16 cellular contexts compared by ENCODE assay signal in genomic region chr17:62648247-62648953, GRCh38. TPM values are rescaled to one million over a fixed set of nuclear protein-coding genes. Genes with fewer than 3 reads are reported as not detected.
DNase-seq lines count a peak whose midpoint lies in the region; FAIRE-seq and TF ChIP-seq lines count a peak whose summit lies in the region.
"Had no signal": no experiment of that assay in that cellular context is flagged by ENCODE, and none has a peak within 500 bp of the region (broad histone marks: within the 10 kb centered on the region; RNA-seq: fewer than 3 reads in every experiment).

No MANE protein-coding gene starts in this region.

- H3K36me3 ChIP-seq in WERI-Rb-1 (no peaks in the 10 kb centered on the region), cardiac muscle cell (no peaks in the 10 kb centered on the region)
- H3K36me3 ChIP-seq: pancreas had no signal

- peaks cover 38% of the 10 kb centered on the region for H3K4me1 Mint-ChIP-seq in nephron progenitor cell

- peaks cover 32% of the 10 kb centered on the region for H3K36me3 Mint-ChIP-seq in nephron progenitor cell (ENCODE audit: low read depth)

- H3K9me3 Mint-ChIP-seq in nephron progenitor cell: no peaks in the 10 kb centered on the region
- H3K9me3 Mint-ChIP-seq: dendritic cell treated with granulocyte-macrophage colony-stimulating factor and Interleukin-4, amounts not matched to agents 40 ng/mL and 50 ng/mL, for 4 days; T-helper 1 cell treated with Interleukin-12 subunit alpha and Interleukin-12 subunit beta and Interleukin-4 antibody, amounts not matched to agents 30 μg/mL and 1 μg/mL, for 36 hours had no signal

- no peak overlapping the region for H3K4me3 Mint-ChIP-seq in nephron progenitor cell
- H3K4me3 Mint-ChIP-seq: activated CD4-positive, alpha-beta T cell treated with anti-CD3 and anti-CD28 coated beads for 36 hours; dendritic cell treated with granulocyte-macrophage colony-stimulating factor and Interleukin-4, amounts not matched to agents 40 ng/mL and 50 ng/mL, for 4 days; T-helper 1 cell treated with Interleukin-12 subunit alpha and Interleukin-12 subunit beta and Interleukin-4 antibody, amounts not matched to agents 30 μg/mL and 1 μg/mL, for 36 hours had no signal

- peak overlapping the region; percentile 17 for H3K27ac ChIP-seq in WERI-Rb-1
- peak overlapping the region; percentile 9 for H3K27ac ChIP-seq in cardiac muscle cell
- H3K27ac ChIP-seq: pancreas had no signal

- H3K9me3 ChIP-seq in WERI-Rb-1 (ENCODE audit: severe bottlenecking): no peaks in the 10 kb centered on the region
- H3K9me3 ChIP-seq in cardiac muscle cell (ENCODE audit: low read depth): no peaks in the 10 kb centered on the region
- H3K9me3 ChIP-seq: pancreas had no signal

- H3K27me3 ChIP-seq in WERI-Rb-1 (ENCODE audit: insufficient read depth, low read depth, severe bottlenecking) (no peaks in the 10 kb centered on the region), cardiac muscle cell (no peaks in the 10 kb centered on the region)
- H3K27me3 ChIP-seq: pancreas had no signal

- no peak for DNase-seq in WERI-Rb-1
- DNase-seq in cardiac muscle cell (ENCODE audit: low read depth in 1 of 2, low spot score in 1 of 2): no peak
- no peak for DNase-seq in nephron progenitor cell
- no peak for DNase-seq in NCI-H1105 treated with DMSO at 0.1 percent for 48 hours (lab: John Stamatoyannopoulos, UW)
- no peak for DNase-seq in NCI-H1436 treated with DMSO at 0.1 percent for 48 hours (lab: John Stamatoyannopoulos, UW)
- no peak for DNase-seq in frontal cortex (ENCODE audit: low spot score in 2 of 2)
- DNase-seq in NCI-H446 treated with DMSO at 0.1 percent for 48 hours (lab: John Stamatoyannopoulos, UW): no peak
- DNase-seq: activated CD4-positive, alpha-beta T cell treated with anti-CD3 and anti-CD28 coated beads for 36 hours; mesendoderm; NCI-H1930; NCI-H748 treated with DMSO at 0.1 percent for 48 hours; pancreas; substantia nigra had no signal

- H3K4me3 ChIP-seq in WERI-Rb-1 (ENCODE audit: low read depth, low read length): no peak overlapping the region
- no peak overlapping the region for H3K4me3 ChIP-seq in cardiac muscle cell
- H3K4me3 ChIP-seq: pancreas had no signal

- H3K27ac Mint-ChIP-seq in nephron progenitor cell: peak overlapping the region; percentile 73
- H3K27ac Mint-ChIP-seq: activated CD4-positive, alpha-beta T cell treated with anti-CD3 and anti-CD28 coated beads for 36 hours; dendritic cell treated with granulocyte-macrophage colony-stimulating factor and Interleukin-4, amounts not matched to agents 40 ng/mL and 50 ng/mL, for 4 days; T-helper 1 cell treated with Interleukin-12 subunit alpha and Interleukin-12 subunit beta and Interleukin-4 antibody, amounts not matched to agents 30 μg/mL and 1 μg/mL, for 36 hours had no signal

- TF ChIP-seq CTCF in WERI-Rb-1 (IDR thresholded peaks at IDR 0.05; ENCODE audit: low read depth, low read length): no peak
- no peak for TF ChIP-seq CTCF in cardiac muscle cell (IDR thresholded peaks at IDR 0.05; ENCODE audit: low read depth, low read length)
- no peak for TF ChIP-seq CTCF in nephron progenitor cell (IDR thresholded peaks at IDR 0.05)

- H3K4me1 ChIP-seq in cardiac muscle cell (ENCODE audit: low read depth): peaks cover 18% of the 10 kb centered on the region
- H3K4me1 ChIP-seq: pancreas had no signal

- H3K27me3 Mint-ChIP-seq in nephron progenitor cell (ENCODE audit: low read depth, poor library complexity): no peaks in the 10 kb centered on the region

- no peak for FAIRE-seq in frontal cortex (lab: Jason Lieb, UNC)
- FAIRE-seq: pancreas, RCC 7860 had no signal

RNA-seq across cellular contexts. Expression of gene MRC2, which starts 20.9 kb away (rescaled TPM):
- total RNA-seq in cardiac muscle cell (76.0 and 136 TPM in 2 replicates), frontal cortex (13.5 TPM)
- 53.1 and 90.3 TPM in 2 replicates for polyA plus RNA-seq in cardiac muscle cell
